13 cellular contexts compared by ENCODE assay signal in genomic region chr14:37778135-37778943, GRCh38.
DNase-seq lines count a peak whose midpoint lies in the region; ATAC-seq, FAIRE-seq and TF ChIP-seq lines count a peak whose summit lies in the region.
"Had no signal": no experiment of that assay in that cellular context is flagged by ENCODE, and none has a peak within 500 bp of the region (broad histone marks: within the 10 kb centered on the region; RNA-seq: fewer than 3 reads in every experiment).

No MANE protein-coding gene starts in this region.

- TF ChIP-seq RAD21 in HepG2 (CRISPR knock-in tag; IDR thresholded peaks at IDR 0.05), result no peak

- H3K36me3 ChIP-seq in HepG2 (replicated peaks in 1 of 2; ENCODE audit: control insufficient read depth in 1 of 2, insufficient read depth in 2 of 2, low read length in 2 of 2) (no peaks in the 10 kb centered on the region), right lobe of liver (no peaks in the 10 kb centered on the region), neural progenitor cell (no peaks in the 10 kb centered on the region), spleen (no peaks in the 10 kb centered on the region), BE2C (no peaks in the 10 kb centered on the region), endodermal cell (ENCODE audit: control insufficient read depth, insufficient read depth, low read length) (no peaks in the 10 kb centered on the region)
- H3K36me3 ChIP-seq: BLaER1 treated with 17β-estradiol and CSF1 and Interleukin-3, amounts not matched to agents 10 nM and 100 nM had no signal

- H3K27ac ChIP-seq in HepG2 (ENCODE audit: extremely low read length, insufficient read depth, low read length), result no peak overlapping the region
- no peak overlapping the region for H3K27ac ChIP-seq in right lobe of liver
- no peak overlapping the region for H3K27ac ChIP-seq in neural progenitor cell
- no peak overlapping the region for H3K27ac ChIP-seq in spleen
- no peak overlapping the region for H3K27ac ChIP-seq in endodermal cell (ENCODE audit: low read depth, low read length)
- H3K27ac ChIP-seq: 22Rv1; BLaER1 treated with 17β-estradiol and CSF1 and Interleukin-3, amounts not matched to agents 10 nM and 100 nM had no signal

- no peak for TF ChIP-seq POLR2A in HepG2 (IDR thresholded peaks at IDR 0.05; ENCODE audit: insufficient read depth in 1 of 2, low read depth in 2 of 2, low read length in 2 of 2)
- TF ChIP-seq POLR2A in right lobe of liver (IDR thresholded peaks at IDR 0.05), result no peak
- no peak for TF ChIP-seq POLR2A in spleen (IDR thresholded peaks at IDR 0.05)

- no peak for DNase-seq in HepG2 (ENCODE audit: low spot score)
- DNase-seq in right lobe of liver, result no peak
- no peak for DNase-seq in neural progenitor cell (ENCODE audit: low spot score)
- DNase-seq in spleen, result peak; percentile 58
- DNase-seq in BE2C, result no peak
- no peak for DNase-seq in endothelial cell (ENCODE audit: low spot score)
- no peak for DNase-seq in endodermal cell
- DNase-seq: AML-193; CD4-positive, CD25-positive, alpha-beta regulatory T cell; DMS53; H7 had no signal

- H4K20me1 ChIP-seq in HepG2 (ENCODE audit: insufficient read depth, low read length) (no peaks in the 10 kb centered on the region), neural progenitor cell (ENCODE audit: low read depth) (no peaks in the 10 kb centered on the region)
- H4K20me1 ChIP-seq: BLaER1 treated with 17β-estradiol and CSF1 and Interleukin-3, amounts not matched to agents 10 nM and 100 nM had no signal

- no peaks in the 10 kb centered on the region for H3K27me3 ChIP-seq in HepG2 (ENCODE audit: control insufficient read depth in 1 of 2, insufficient read depth in 2 of 2, low read length in 2 of 2)
- no peaks in the 10 kb centered on the region for H3K27me3 ChIP-seq in right lobe of liver
- H3K27me3 ChIP-seq in neural progenitor cell, result no peaks in the 10 kb centered on the region
- no peaks in the 10 kb centered on the region for H3K27me3 ChIP-seq in spleen (replicated peaks in 1 of 7)
- H3K27me3 ChIP-seq in BE2C, result no peaks in the 10 kb centered on the region
- no peaks in the 10 kb centered on the region for H3K27me3 ChIP-seq in endodermal cell (ENCODE audit: control insufficient read depth, insufficient read depth, low read length, poor library complexity, severe bottlenecking)
- H3K27me3 ChIP-seq: BLaER1 treated with 17β-estradiol and CSF1 and Interleukin-3, amounts not matched to agents 10 nM and 100 nM had no signal

- no peak overlapping the region for H3K4me2 ChIP-seq in HepG2 (ENCODE audit: low read depth, low read length)
- H3K4me2 ChIP-seq in neural progenitor cell, result no peak overlapping the region
- H3K4me2 ChIP-seq: BLaER1 treated with 17β-estradiol and CSF1 and Interleukin-3, amounts not matched to agents 10 nM and 100 nM had no signal

- 96% methylated on average over 5 of the region's 5 CpGs for WGBS in HepG2 (ENCODE audit: low lambda C conversion rate)
- no CpG with 5 or more reads among the region's 5 CpGs for WGBS in right lobe of liver (ENCODE audit: insufficient coverage, low coverage, low lambda C conversion rate, missing lambda C conversion rate)
- 82 to 100% (median 94%) methylated on average over 4 to 5 of the region's 5 CpGs for WGBS in spleen, 5 donors
- WGBS in endodermal cell (ENCODE audit: insufficient coverage in 1 of 2, insufficient read length in 1 of 2), 2 experiments, result 94 to 100% methylated on average over 3 to 5 of the region's 5 CpGs

- CTCF ChIA-PET in HepG2 (lab: Yijun Ruan, JAX; ENCODE audit: low intra/inter-chr PET ratio, low total read pairs), result no interaction called here

- TF ChIP-seq EP300 in HepG2 (IDR thresholded peaks at IDR 0.05; ENCODE audit: low read depth in 2 of 2, low read length in 2 of 2), result no peak
- no peak for TF ChIP-seq EP300 in HepG2 (CRISPR knock-in tag; IDR thresholded peaks at IDR 0.05; ENCODE audit: borderline replicate concordance)

- H3K79me2 ChIP-seq in HepG2 (ENCODE audit: insufficient read depth, low read length) (no peaks in the 10 kb centered on the region), neural progenitor cell (ENCODE audit: low read depth) (no peaks in the 10 kb centered on the region)

- H3K27ac Mint-ChIP-seq in neural progenitor cell (peak overlapping the region; percentile 50), endothelial cell (ENCODE audit: unreplicated experiment) (no peak overlapping the region), endodermal cell (no peak overlapping the region)
- H3K27ac Mint-ChIP-seq: CD4-positive, CD25-positive, alpha-beta regulatory T cell had no signal

- ATAC-seq in HepG2 (peak; percentile 44), right lobe of liver (no peak)

- peaks cover 14% of the 10 kb centered on the region for H3K4me1 ChIP-seq in HepG2 (ENCODE audit: insufficient read depth, low read length)
- H3K4me1 ChIP-seq in right lobe of liver, result no peaks in the 10 kb centered on the region
- no peaks in the 10 kb centered on the region for H3K4me1 ChIP-seq in neural progenitor cell
- H3K4me1 ChIP-seq in spleen, result no peaks in the 10 kb centered on the region
- no peaks in the 10 kb centered on the region for H3K4me1 ChIP-seq in BE2C
- no peaks in the 10 kb centered on the region for H3K4me1 ChIP-seq in endodermal cell (ENCODE audit: control insufficient read depth, insufficient read depth, low read length)
- H3K4me1 ChIP-seq: BLaER1 treated with 17β-estradiol and CSF1 and Interleukin-3, amounts not matched to agents 10 nM and 100 nM had no signal

- H3K9me3 ChIP-seq in HepG2 (ENCODE audit: low read length) (peaks cover 11% of the 10 kb centered on the region; the same call in 1 of the 2 replicates), right lobe of liver (no peaks in the 10 kb centered on the region), neural progenitor cell (ENCODE audit: low read depth) (no peaks in the 10 kb centered on the region), spleen (peaks cover 0 to 24% (median 14%) of the 10 kb centered on the region in 8 donors), BE2C (no peaks in the 10 kb centered on the region), endodermal cell (ENCODE audit: control insufficient read depth, low read length) (no peaks in the 10 kb centered on the region)
- H3K9me3 ChIP-seq: BLaER1 treated with 17β-estradiol and CSF1 and Interleukin-3, amounts not matched to agents 10 nM and 100 nM had no signal

- H2AFZ ChIP-seq in HepG2 (ENCODE audit: low read length) (no peak overlapping the region), neural progenitor cell (replicated peaks) (no peak overlapping the region)

- POLR2A ChIA-PET in HepG2 (lab: Yijun Ruan, JAX), result interaction anchor here (2.3 kb wide), 1 partner anchor 87 kb away, joined by 6 read pairs; no protein-coding TSS in a partner anchor

- FAIRE-seq in HepG2 (lab: Jason Lieb, UNC), result no peak

- H3K9me3 Mint-ChIP-seq in neural progenitor cell (peaks cover 4% of the 10 kb centered on the region), endothelial cell (ENCODE audit: unreplicated experiment) (no peaks in the 10 kb centered on the region), endodermal cell (peaks cover 29% of the 10 kb centered on the region)

- H3F3A ChIP-seq in neural progenitor cell (ENCODE audit: low read depth), result no peaks in the 10 kb centered on the region

- no peak for TF ChIP-seq CTCF in HepG2 (CRISPR knock-in tag; IDR thresholded peaks at IDR 0.05)
- TF ChIP-seq CTCF in right lobe of liver (IDR thresholded peaks at IDR 0.05), result no peak
- no peak for TF ChIP-seq CTCF in neural progenitor cell (IDR thresholded peaks at IDR 0.05)
- TF ChIP-seq CTCF in spleen (IDR thresholded peaks at IDR 0.05 in 8 of 11, conservative IDR thresholded peaks at IDR 0.05 in 3 of 11), result no peak
- TF ChIP-seq CTCF in BE2C (IDR thresholded peaks at IDR 0.05; ENCODE audit: low read depth, low read length), result no peak
- TF ChIP-seq CTCF in endothelial cell (IDR thresholded peaks at IDR 0.05; ENCODE audit: unreplicated experiment), result no peak
- TF ChIP-seq CTCF in endodermal cell (conservative IDR thresholded peaks at IDR 0.05), result no peak

- H3K4me1 Mint-ChIP-seq in neural progenitor cell, result peaks cover 4% of the 10 kb centered on the region
- no peaks in the 10 kb centered on the region for H3K4me1 Mint-ChIP-seq in endothelial cell (ENCODE audit: unreplicated experiment)
- peaks cover 4% of the 10 kb centered on the region for H3K4me1 Mint-ChIP-seq in endodermal cell
- H3K4me1 Mint-ChIP-seq: CD4-positive, CD25-positive, alpha-beta regulatory T cell had no signal

- H3K9ac ChIP-seq in HepG2 (ENCODE audit: insufficient read depth, low read depth, low read length) (no peak overlapping the region), neural progenitor cell (no peak overlapping the region), endodermal cell (ENCODE audit: extremely low read depth, low read length, poor library complexity, severe bottlenecking) (no peak overlapping the region)
- H3K9ac ChIP-seq: BLaER1 treated with 17β-estradiol and CSF1 and Interleukin-3, amounts not matched to agents 10 nM and 100 nM had no signal

- H3K4me3 Mint-ChIP-seq in neural progenitor cell, result no peak overlapping the region
- no peak overlapping the region for H3K4me3 Mint-ChIP-seq in endothelial cell (ENCODE audit: unreplicated experiment)
- H3K4me3 Mint-ChIP-seq in endodermal cell, result no peak overlapping the region
- H3K4me3 Mint-ChIP-seq: CD4-positive, CD25-positive, alpha-beta regulatory T cell had no signal

- peaks cover 2% of the 10 kb centered on the region for H3K27me3 Mint-ChIP-seq in neural progenitor cell (ENCODE audit: insufficient read depth, low read depth)
- H3K27me3 Mint-ChIP-seq in endothelial cell (ENCODE audit: unreplicated experiment), result peaks cover 2% of the 10 kb centered on the region
- H3K27me3 Mint-ChIP-seq in endodermal cell (ENCODE audit: insufficient read depth), result peaks cover 6% of the 10 kb centered on the region
- H3K27me3 Mint-ChIP-seq: CD4-positive, CD25-positive, alpha-beta regulatory T cell had no signal

- intact Hi-C loops in HepG2 (cut with micrococcal nuclease; ENCODE audit: unreplicated experiment) (no loop called here), right lobe of liver (cut with DNase I) (no loop called here), spleen (cut with DNase I; ENCODE audit: low total_unique reads) (no loop called here)

- H3K36me3 Mint-ChIP-seq in neural progenitor cell (no peaks in the 10 kb centered on the region), endothelial cell (ENCODE audit: low read depth, unreplicated experiment) (peaks cover 8% of the 10 kb centered on the region), endodermal cell (ENCODE audit: low read depth) (no peaks in the 10 kb centered on the region)
- H3K36me3 Mint-ChIP-seq: CD4-positive, CD25-positive, alpha-beta regulatory T cell had no signal

- BruUV-seq in HepG2 (replicated peaks; lab: Mats Ljungman, UMichigan), result no TSS peak

- H3K4me3 ChIP-seq in HepG2 (replicated peaks in 1 of 3; ENCODE audit: insufficient read depth in 1 of 3, low read depth in 2 of 3, low read length in 3 of 3) (no peak overlapping the region), right lobe of liver (no peak overlapping the region), neural progenitor cell (no peak overlapping the region), spleen (no peak overlapping the region), BE2C (ENCODE audit: low read depth, low read length) (no peak overlapping the region), endodermal cell (ENCODE audit: low read length) (no peak overlapping the region)
- H3K4me3 ChIP-seq: BLaER1 treated with 17β-estradiol and CSF1 and Interleukin-3, amounts not matched to agents 10 nM and 100 nM had no signal

- in situ Hi-C loops in HepG2 (cut with HindIII; ENCODE audit: extremely low pct_ligation_motif_present, low pct_unique_long_range_greater_than_20kb), result no loop called here
